ENCODE assay signal across 13 cellular contexts in the genomic region with DNA sequence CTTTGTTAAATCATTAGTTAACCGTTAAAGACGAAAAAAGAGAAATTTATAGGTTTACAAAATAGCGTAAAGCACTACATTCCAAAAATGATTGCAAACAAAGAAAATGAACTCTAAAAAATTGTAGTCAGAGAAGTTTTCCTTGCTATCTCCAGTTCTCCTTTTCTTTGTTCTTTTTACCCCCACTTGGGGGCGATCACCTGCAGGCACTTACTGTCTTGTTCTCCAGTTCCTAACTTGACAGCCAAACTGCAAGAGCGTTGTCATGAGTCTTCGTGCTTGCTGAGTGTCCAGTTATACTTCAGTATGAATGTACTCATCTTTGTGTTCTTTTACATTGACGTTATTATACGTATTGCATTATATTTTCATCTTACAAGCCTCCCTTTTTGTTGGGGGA. TPM values are rescaled to one million over a fixed set of nuclear protein-coding genes. Genes with fewer than 3 reads are reported as not detected.
DNase-seq lines count a peak whose midpoint lies in the region; ATAC-seq, FAIRE-seq and TF ChIP-seq lines count a peak whose summit lies in the region.
"Had no signal": no experiment of that assay in that cellular context is flagged by ENCODE, and none has a peak within 500 bp of the region (broad histone marks: within the 10 kb centered on the region; RNA-seq: fewer than 3 reads in every experiment).

No MANE protein-coding gene starts in this region.

- no peak overlapping the region for H3K27ac Mint-ChIP-seq in CD8-positive, alpha-beta T cell

- no peak overlapping the region for H3K27ac ChIP-seq in CD8-positive, alpha-beta T cell (ENCODE audit: low read depth, low read length)
- no peak overlapping the region for H3K27ac ChIP-seq in keratinocyte (ENCODE audit: control insufficient read depth, insufficient read depth, low read length)
- H3K27ac ChIP-seq: colonic mucosa had no signal

- H3K9me3 ChIP-seq in CD8-positive, alpha-beta T cell (ENCODE audit: low read length), result peaks cover 9% of the 10 kb centered on the region
- H3K9me3 ChIP-seq in keratinocyte (ENCODE audit: control insufficient read depth, low read depth, low read length), result peaks cover 3% of the 10 kb centered on the region
- H3K9me3 ChIP-seq: colonic mucosa had no signal

- H2AFZ ChIP-seq in keratinocyte (ENCODE audit: control insufficient read depth, low read length), result no peak overlapping the region

- no peaks in the 10 kb centered on the region for H3K27me3 Mint-ChIP-seq in CD8-positive, alpha-beta T cell (ENCODE audit: low read depth)

- DNase-seq in CD8-positive, alpha-beta T cell, result no peak
- DNase-seq in HEK293T (ENCODE audit: extremely low spot score) (peak; percentile 30), keratinocyte (ENCODE audit: low read depth, low spot score) (no peak)
- DNase-seq: activated CD8-positive, alpha-beta memory T cell treated with anti-CD3 and anti-CD28 coated beads for 24 hours; colonic mucosa; NCI-H510A treated with DMSO at 0.1 percent for 48 hours; stimulated activated CD4-positive, alpha-beta T cell treated with anti-CD3 and anti-CD28 coated beads, Interleukin-2, amount 100 ng/mL, for 48 hours had no signal

- H3K79me2 ChIP-seq in keratinocyte (ENCODE audit: control insufficient read depth, insufficient read depth, low read length), result peaks cover 35% of the 10 kb centered on the region

- no peaks in the 10 kb centered on the region for H3K27me3 ChIP-seq in CD8-positive, alpha-beta T cell (ENCODE audit: insufficient read depth, low read length)
- H3K27me3 ChIP-seq in keratinocyte (ENCODE audit: control insufficient read depth, extremely low read depth, insufficient read depth, low read length), result no peaks in the 10 kb centered on the region
- H3K27me3 ChIP-seq: colonic mucosa had no signal

- dilution Hi-C loops in keratinocyte (cut with MboI; ENCODE audit: extremely low pct_ligation_motif_present, low sequenced_read_pairs), result no loop called here

- POLR2A ChIA-PET in CD8-positive, alpha-beta T cell (lab: Charles Lee), result interaction anchor here (0.9 to 1.0 kb wide), 2 partner anchors 13 to 47 kb away, joined by 3 to 5 read pairs; no protein-coding TSS in a partner anchor
- POLR2A ChIA-PET in HEK293T (lab: Yijun Ruan, JAX), result no interaction called here

- intact Hi-C loops in CD8-positive, alpha-beta T cell (cut with DNase I, micrococcal nuclease), result no loop called here

- FAIRE-seq in keratinocyte (lab: Jason Lieb, UNC), result no peak

- H3K4me1 Mint-ChIP-seq in CD8-positive, alpha-beta T cell (ENCODE audit: low read depth), result peaks cover 31% of the 10 kb centered on the region

- H3K9me3 Mint-ChIP-seq in CD8-positive, alpha-beta T cell, result peaks cover 6% of the 10 kb centered on the region

- no peak for ATAC-seq in CD8-positive, alpha-beta T cell
- ATAC-seq in SK-N-SH treated with all-trans-retinoic acid at 6 μM for 48 hours (peak; percentile 27; the same call in 1 of the 3 replicates), GM21367 (IDR thresholded peaks at IDR 0.05; ENCODE audit: unreplicated experiment) (no peak), HG03521 (IDR thresholded peaks at IDR 0.05; ENCODE audit: unreplicated experiment) (no peak), GM19467 (IDR thresholded peaks at IDR 0.05; ENCODE audit: unreplicated experiment) (no peak), GM18517 (IDR thresholded peaks at IDR 0.05; ENCODE audit: unreplicated experiment) (no peak)

- H3K9ac ChIP-seq in keratinocyte (ENCODE audit: control insufficient read depth, extremely low read depth, insufficient read depth, low read length), result no peak overlapping the region

- H3K4me3 Mint-ChIP-seq in CD8-positive, alpha-beta T cell, result no peak overlapping the region

- H3K9me1 ChIP-seq in keratinocyte (ENCODE audit: control insufficient read depth, extremely low read depth, insufficient read depth, low read length), result no peaks in the 10 kb centered on the region

- H3K36me3 ChIP-seq in CD8-positive, alpha-beta T cell (ENCODE audit: insufficient read depth, low read length), result peaks cover 72% of the 10 kb centered on the region
- H3K36me3 ChIP-seq in keratinocyte (ENCODE audit: control insufficient read depth in 2 of 2, extremely low read depth in 1 of 2, insufficient read depth in 2 of 2, low read length in 2 of 2), result peaks cover 19 to 40% of the 10 kb centered on the region in 2 experiments

- CTCF ChIA-PET in CD8-positive, alpha-beta T cell (lab: Charles Lee), result interaction anchor here (1.3 to 2.4 kb wide), 4 partner anchors 24 to 76 kb away, joined by 3 to 8 read pairs (median 4); no protein-coding TSS in a partner anchor
- CTCF ChIA-PET in HEK293T (lab: Yijun Ruan, JAX), result interaction anchor here (0.9 to 1.1 kb wide), 3 partner anchors 15 to 166 kb away, joined by 3 to 5 read pairs (median 3); no protein-coding TSS in a partner anchor

- peaks cover 92% of the 10 kb centered on the region for H3K36me3 Mint-ChIP-seq in CD8-positive, alpha-beta T cell

- no peak overlapping the region for H3K4me3 ChIP-seq in CD8-positive, alpha-beta T cell (ENCODE audit: low read depth, low read length)
- H3K4me3 ChIP-seq in keratinocyte (ENCODE audit: control insufficient read depth in 2 of 3, extremely low read depth in 1 of 3, insufficient read depth in 2 of 3, low read depth in 1 of 3, low read length in 3 of 3), result no peak overlapping the region
- H3K4me3 ChIP-seq: colonic mucosa, lung had no signal

- H4K20me1 ChIP-seq in keratinocyte (ENCODE audit: control insufficient read depth, extremely low read depth, insufficient read depth, low read length), result no peaks in the 10 kb centered on the region

- H3K4me1 ChIP-seq in CD8-positive, alpha-beta T cell (ENCODE audit: insufficient read depth, low read length), result peaks cover 3% of the 10 kb centered on the region
- no peaks in the 10 kb centered on the region for H3K4me1 ChIP-seq in keratinocyte (ENCODE audit: control insufficient read depth, extremely low read depth, insufficient read depth, low read length)
- H3K4me1 ChIP-seq: colonic mucosa had no signal

- TF ChIP-seq CTCF in CD8-positive, alpha-beta T cell (IDR thresholded peaks at IDR 0.05), result peak; percentile 36
- peak; percentile 19 to 30 (median 27) for TF ChIP-seq CTCF in keratinocyte (optimal IDR thresholded peaks at IDR 0.05 in 1 of 3, IDR thresholded peaks at IDR 0.05 in 1 of 3, conservative IDR thresholded peaks at IDR 0.05 in 1 of 3; ENCODE audit: extremely low read depth in 1 of 3, insufficient read depth in 2 of 3, low read length in 3 of 3)

- H3K4me2 ChIP-seq in keratinocyte (ENCODE audit: control insufficient read depth, extremely low read depth, insufficient read depth, low read depth, low read length), result no peak overlapping the region

TF ChIP-seq in HEK293T, 16 proteins besides CTCF, POLR2A, EP300 and RAD21 (continues in another document):
- TF ChIP-seq, protein P1, sequence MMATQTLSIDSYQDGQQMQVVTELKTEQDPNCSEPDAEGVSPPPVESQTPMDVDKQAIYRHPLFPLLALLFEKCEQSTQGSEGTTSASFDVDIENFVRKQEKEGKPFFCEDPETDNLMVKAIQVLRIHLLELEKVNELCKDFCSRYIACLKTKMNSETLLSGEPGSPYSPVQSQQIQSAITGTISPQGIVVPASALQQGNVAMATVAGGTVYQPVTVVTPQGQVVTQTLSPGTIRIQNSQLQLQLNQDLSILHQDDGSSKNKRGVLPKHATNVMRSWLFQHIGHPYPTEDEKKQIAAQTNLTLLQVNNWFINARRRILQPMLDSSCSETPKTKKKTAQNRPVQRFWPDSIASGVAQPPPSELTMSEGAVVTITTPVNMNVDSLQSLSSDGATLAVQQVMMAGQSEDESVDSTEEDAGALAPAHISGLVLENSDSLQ (IDR thresholded peaks at IDR 0.05), result no peak
- TF ChIP-seq ELF4 (IDR thresholded peaks at IDR 0.05) (no peak), CTBP1 (IDR thresholded peaks at IDR 0.05; ENCODE audit: borderline replicate concordance) (no peak), ZNF384 (IDR thresholded peaks at IDR 0.05) (no peak), LEF1 (IDR thresholded peaks at IDR 0.05; ENCODE audit: borderline replicate concordance) (no peak), SP1 (IDR thresholded peaks at IDR 0.05) (no peak), TARDBP (IDR thresholded peaks at IDR 0.05) (no peak), FOXM1 (IDR thresholded peaks at IDR 0.05; ENCODE audit: borderline replicate concordance) (no peak), ARNT (IDR thresholded peaks at IDR 0.05) (no peak), NFRKB (IDR thresholded peaks at IDR 0.05) (no peak), SUZ12 (IDR thresholded peaks at IDR 0.05) (no peak), FOXK2 (IDR thresholded peaks at IDR 0.05) (no peak), FOXA1 (IDR thresholded peaks at IDR 0.05) (no peak)

TF ChIP-seq in SK-N-SH treated with all-trans-retinoic acid at 6 μM for 48 hours, 23 proteins besides CTCF, POLR2A, EP300 and RAD21:
- TF ChIP-seq ESRRG (CRISPR knock-in tag; IDR thresholded peaks at IDR 0.05) (no peak), ARNTL (CRISPR knock-in tag; IDR thresholded peaks at IDR 0.05; ENCODE audit: borderline replicate concordance, low read depth) (no peak)
TF ChIP-seq in SK-N-SH treated with all-trans-retinoic acid at 6 μM for 48 hours: peak in this region for 0.

RNA-seq across cellular contexts. Expression of a gene that starts 54.5 kb away (rescaled TPM):
- 100 to 1,000 TPM; 615 to 669 TPM for total RNA-seq in CD8-positive, alpha-beta T cell
- 35.3 to 62.0 TPM (median 50.8 TPM) in 3 replicates for polyA plus RNA-seq in keratinocyte
- polyA plus RNA-seq in keratinocyte (2011; ENCODE audit: low read depth), result 361 TPM
- polyA plus RNA-seq in keratinocyte (2011; cell fraction: cytosol; rRNA removed), result 35.2 and 40.9 TPM in 2 replicates
- 193 and 213 TPM in 2 replicates for polyA plus RNA-seq in keratinocyte (2011; cell fraction: nucleus; rRNA removed)
- 30.4 and 63.0 TPM in 2 replicates for polyA plus RNA-seq in keratinocyte (2012; ENCODE audit: low replicate concordance)
- polyA minus RNA-seq in keratinocyte, result 64.5 to 125 TPM (median 70.1 TPM) in 3 replicates
- polyA minus RNA-seq in keratinocyte (2011; cell fraction: cytosol; rRNA and poly(A)+ RNA removed), result 31.3 TPM
- 143 and 290 TPM in 2 replicates for polyA minus RNA-seq in keratinocyte (2011; cell fraction: nucleus; rRNA and poly(A)+ RNA removed)
